21 cellular contexts compared by ENCODE assay signal in the genomic region with DNA sequence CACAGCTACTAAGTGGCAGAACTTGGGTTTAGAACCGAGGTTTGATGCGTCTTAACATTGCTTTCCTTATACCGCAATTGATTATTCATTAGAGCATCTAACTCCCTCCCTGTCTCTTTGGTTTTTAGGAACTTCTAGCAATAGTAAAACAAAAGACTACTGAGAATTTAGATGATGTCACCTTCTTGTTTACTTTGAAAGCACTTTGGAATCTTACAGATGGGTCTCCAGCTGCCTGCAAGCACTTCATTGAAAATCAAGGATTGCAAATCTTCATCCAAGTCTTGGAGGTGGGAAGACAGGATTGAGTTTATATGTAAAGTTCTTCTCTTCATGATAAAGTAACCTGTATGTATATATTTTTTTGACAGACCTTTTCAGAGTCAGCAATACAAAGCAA. TPM values are rescaled to one million over a fixed set of nuclear protein-coding genes. Genes with fewer than 3 reads are reported as not detected.
DNase-seq lines count a peak whose midpoint lies in the region; ATAC-seq, FAIRE-seq and TF ChIP-seq lines count a peak whose summit lies in the region.
"Had no signal": no experiment of that assay in that cellular context is flagged by ENCODE, and none has a peak within 500 bp of the region (broad histone marks: within the 10 kb centered on the region; RNA-seq: fewer than 3 reads in every experiment).

No MANE protein-coding gene starts in this region.

- no peaks in the 10 kb centered on the region for H3K9me2 ChIP-seq in GM23338 (ENCODE audit: insufficient read depth)
- H3K9me2 ChIP-seq: SK-N-SH had no signal

- H3F3A ChIP-seq in GM23338 (replicated peaks; ENCODE audit: low read depth): no peaks in the 10 kb centered on the region

- H2AFZ ChIP-seq in GM23338: no peak overlapping the region
- H2AFZ ChIP-seq in astrocyte (ENCODE audit: low read depth, low read length): no peak overlapping the region

- TF ChIP-seq POLR2A in thyroid gland (IDR thresholded peaks at IDR 0.05): no peak

- H3K4me3 Mint-ChIP-seq in GM23338 (no peak overlapping the region), astrocyte (ENCODE audit: unreplicated experiment) (no peak overlapping the region)
- no peak overlapping the region for H3K4me3 Mint-ChIP-seq in stimulated activated naive CD8-positive, alpha-beta T cell treated with anti-CD3 and anti-CD28 coated beads, Interleukin-15, amount 100 ng/mL, for 72 hours
- H3K4me3 Mint-ChIP-seq: CD4-positive, alpha-beta T cell had no signal

- H3K4me1 ChIP-seq in GM23338 (ENCODE audit: insufficient read depth) (peaks cover 33% of the 10 kb centered on the region), astrocyte (ENCODE audit: insufficient read depth, low read length) (no peaks in the 10 kb centered on the region), thyroid gland (peaks cover 24 to 39% of the 10 kb centered on the region in 2 donors), heart right ventricle (no peaks in the 10 kb centered on the region)

- H3K4me2 ChIP-seq in GM23338 (peak overlapping the region; percentile 24; the same call in 1 of the 2 replicates), astrocyte (ENCODE audit: low read length) (no peak overlapping the region)
- H3K4me2 ChIP-seq: SK-N-SH had no signal

- H3K27me3 Mint-ChIP-seq in GM23338 (ENCODE audit: insufficient read depth, low read depth, poor library complexity) (no peaks in the 10 kb centered on the region), astrocyte (ENCODE audit: low read depth, unreplicated experiment) (no peaks in the 10 kb centered on the region)
- H3K27me3 Mint-ChIP-seq in stimulated activated naive CD8-positive, alpha-beta T cell treated with anti-CD3 and anti-CD28 coated beads, Interleukin-15, amount 100 ng/mL, for 72 hours: no peaks in the 10 kb centered on the region
- H3K27me3 Mint-ChIP-seq: CD4-positive, alpha-beta T cell had no signal

- 88 to 91% methylated on average over 3 of the region's 3 CpGs for WGBS in thyroid gland, 2 donors
- WGBS in heart right ventricle, 2 donors: 89 to 93% methylated on average over 3 of the region's 3 CpGs

- no peaks in the 10 kb centered on the region for H3K79me2 ChIP-seq in GM23338 (replicated peaks; ENCODE audit: insufficient read depth)
- H3K79me2 ChIP-seq in astrocyte (ENCODE audit: insufficient read depth, low read length): no peaks in the 10 kb centered on the region

- intact Hi-C loops in thyroid gland (cut with DNase I) (no loop called here), heart right ventricle (cut with DNase I) (no loop called here)

- H4K20me1 ChIP-seq in GM23338 (replicated peaks; ENCODE audit: insufficient read depth) (no peaks in the 10 kb centered on the region), astrocyte (ENCODE audit: insufficient read depth, low read length) (no peaks in the 10 kb centered on the region)

- FAIRE-seq in astrocyte (lab: Jason Lieb, UNC): no peak
- FAIRE-seq: GM12892, H54 had no signal

- H3K27me3 ChIP-seq in GM23338 (ENCODE audit: insufficient read depth) (no peaks in the 10 kb centered on the region), astrocyte (ENCODE audit: insufficient read depth, low read length) (no peaks in the 10 kb centered on the region), thyroid gland (no peaks in the 10 kb centered on the region), heart right ventricle (peaks cover 0 to under 1% (median 0%) of the 10 kb centered on the region in 7 donors)

- H3K27ac ChIP-seq in GM23338 (ENCODE audit: low read depth): no peak overlapping the region
- H3K27ac ChIP-seq in astrocyte (ENCODE audit: low read depth, low read length): no peak overlapping the region
- H3K27ac ChIP-seq in thyroid gland: peak overlapping the region; percentile 29 to 82 (median 34)
- H3K27ac ChIP-seq in heart right ventricle: no peak overlapping the region
- H3K27ac ChIP-seq: HL-60 had no signal

- no peak overlapping the region for H3K9ac ChIP-seq in astrocyte (ENCODE audit: low read length)
- H3K9ac ChIP-seq: SK-N-SH had no signal

- H3K27ac Mint-ChIP-seq in GM23338: no peak overlapping the region
- H3K27ac Mint-ChIP-seq in astrocyte (ENCODE audit: unreplicated experiment): no peak overlapping the region
- no peak overlapping the region for H3K27ac Mint-ChIP-seq in stimulated activated naive CD8-positive, alpha-beta T cell treated with anti-CD3 and anti-CD28 coated beads, Interleukin-15, amount 100 ng/mL, for 72 hours
- H3K27ac Mint-ChIP-seq: CD4-positive, alpha-beta T cell had no signal

- ATAC-seq in GM23338: no peak; the same call in 2 of the 3 replicates
- no peak for ATAC-seq in HG03095 (IDR thresholded peaks at IDR 0.05; ENCODE audit: unreplicated experiment)
- ATAC-seq in heart right ventricle: no peak
- no peak for ATAC-seq in stimulated activated naive CD8-positive, alpha-beta T cell treated with anti-CD3 and anti-CD28 coated beads, Interleukin-15, amount 100 ng/mL, for 72 hours
- ATAC-seq: PC-3 had no signal

- TF ChIP-seq CTCF in GM23338 (conservative IDR thresholded peaks at IDR 0.05; ENCODE audit: low read depth in 2 of 2): no peak
- TF ChIP-seq CTCF in astrocyte (IDR thresholded peaks at IDR 0.05; ENCODE audit: insufficient read depth, low read depth, low read length): no peak
- TF ChIP-seq CTCF in fibroblast of villous mesenchyme (IDR thresholded peaks at IDR 0.05; ENCODE audit: insufficient read depth, low read depth, low read length): no peak
- no peak for TF ChIP-seq CTCF in thyroid gland (IDR thresholded peaks at IDR 0.05)
- TF ChIP-seq CTCF in heart right ventricle (IDR thresholded peaks at IDR 0.05): no peak

- no peaks in the 10 kb centered on the region for H3K36me3 ChIP-seq in GM23338 (ENCODE audit: insufficient read depth)
- H3K36me3 ChIP-seq in astrocyte (ENCODE audit: insufficient read depth, low read length): no peaks in the 10 kb centered on the region
- no peaks in the 10 kb centered on the region for H3K36me3 ChIP-seq in thyroid gland
- H3K36me3 ChIP-seq in heart right ventricle: no peaks in the 10 kb centered on the region

- H3K9me3 ChIP-seq in astrocyte (ENCODE audit: insufficient read depth, low read depth, low read length) (no peaks in the 10 kb centered on the region), thyroid gland (no peaks in the 10 kb centered on the region), heart right ventricle (no peaks in the 10 kb centered on the region)
- H3K9me3 ChIP-seq: Caco-2, SK-N-SH had no signal

- DNase-seq in GM23338 (ENCODE audit: low spot score) (peak; percentile 30), astrocyte (ENCODE audit: low read depth) (peak; percentile 8), fibroblast of villous mesenchyme (ENCODE audit: low read depth) (peak; percentile 47), thyroid gland (no peak), heart right ventricle (no peak), NCI-H226 (no peak)
- DNase-seq in stimulated activated naive CD8-positive, alpha-beta T cell treated with anti-CD3 and anti-CD28 coated beads, Interleukin-15, amount 100 ng/mL, for 72 hours: no peak
- DNase-seq: Caco-2; CD4-positive, alpha-beta T cell; NCI-H1105; NCI-H1694; NCI-H510A treated with DMSO at 0.1 percent for 48 hours; NCI-H82; PC-3; RPMI8226; SHP77 treated with DMSO at 0.1 percent for 48 hours; SK-N-SH had no signal

- peaks cover 3% of the 10 kb centered on the region; the same call in 1 of the 3 replicates for H3K36me3 Mint-ChIP-seq in GM23338 (ENCODE audit: low read depth)
- H3K36me3 Mint-ChIP-seq in astrocyte (ENCODE audit: low read depth, unreplicated experiment): peaks cover 3% of the 10 kb centered on the region

- H3K4me1 Mint-ChIP-seq in GM23338: peaks cover 2% of the 10 kb centered on the region; the same call in 2 of the 3 replicates
- peaks cover 3% of the 10 kb centered on the region for H3K4me1 Mint-ChIP-seq in astrocyte (ENCODE audit: low read depth, unreplicated experiment)
- H3K4me1 Mint-ChIP-seq in stimulated activated naive CD8-positive, alpha-beta T cell treated with anti-CD3 and anti-CD28 coated beads, Interleukin-15, amount 100 ng/mL, for 72 hours: no peaks in the 10 kb centered on the region

- no peaks in the 10 kb centered on the region for H3K9me3 Mint-ChIP-seq in GM23338
- H3K9me3 Mint-ChIP-seq in astrocyte (ENCODE audit: unreplicated experiment): peaks cover 3% of the 10 kb centered on the region
- H3K9me3 Mint-ChIP-seq in stimulated activated naive CD8-positive, alpha-beta T cell treated with anti-CD3 and anti-CD28 coated beads, Interleukin-15, amount 100 ng/mL, for 72 hours: peaks cover 0 to 6% of the 10 kb centered on the region in 2 donors
- H3K9me3 Mint-ChIP-seq: CD4-positive, alpha-beta T cell had no signal

- no peak overlapping the region for H3K4me3 ChIP-seq in GM23338
- no peak overlapping the region for H3K4me3 ChIP-seq in astrocyte (ENCODE audit: insufficient read depth, low read depth, low read length)
- H3K4me3 ChIP-seq in fibroblast of villous mesenchyme (ENCODE audit: low read depth, low read length): no peak overlapping the region
- no peak overlapping the region for H3K4me3 ChIP-seq in thyroid gland (replicated peaks in 1 of 3)
- H3K4me3 ChIP-seq in heart right ventricle: no peak overlapping the region

TF ChIP-seq in GM23338, 12 proteins besides CTCF, POLR2A, EP300 and RAD21 (continues in another document):
- no peak for TF ChIP-seq POLR2AphosphoS5 (IDR thresholded peaks at IDR 0.05; ENCODE audit: low read depth)

RNA-seq across cellular contexts. Expression of a gene that starts 35.0 kb away (rescaled TPM):
- total RNA-seq in GM23338 (2014; rRNA removed; shearing (Covaris generic)): 4.3 and 4.8 TPM in 2 replicates
- polyA plus RNA-seq in GM23338 (2016; fragmentation: Nextera tagmentation; extraction: Ambion mirVana): 0.94 and 1.3 TPM in 2 replicates
- total RNA-seq in astrocyte: 0.24 and 0.30 TPM in 2 replicates
- total RNA-seq in fibroblast of villous mesenchyme: 0.32 and 1.7 TPM in 2 replicates
- total RNA-seq in thyroid gland: 1 to 10 TPM; 4.0 to 9.3 (median 5.9) TPM
- total RNA-seq in heart right ventricle: under 1 TPM in 1 of 10 donors, not detected in 9; 0.07 TPM
- not detected for polyA plus RNA-seq in heart right ventricle

RNA-seq across cellular contexts. Expression of a gene that starts 44.0 kb away (rescaled TPM):
- total RNA-seq in GM23338 (2014; rRNA removed; shearing (Covaris generic)): 16.7 and 17.8 TPM in 2 replicates
- polyA plus RNA-seq in GM23338 (2016; fragmentation: Nextera tagmentation; extraction: Ambion mirVana): 17.0 and 20.6 TPM in 2 replicates
- 6.2 and 9.0 TPM in 2 replicates for total RNA-seq in astrocyte
- total RNA-seq in fibroblast of villous mesenchyme: 25.5 and 28.3 TPM in 2 replicates
- total RNA-seq in thyroid gland: 100 to 1,000 TPM; 153 to 217 (median 187) TPM
- 100 to 1,000 TPM in 9 of 10 donors, 10 to 100 TPM in 1; 74.6 to 148 (median 114) TPM for total RNA-seq in heart right ventricle
- 100 to 1,000 TPM in 1 of 2 donors, 10 to 100 TPM in 1; 54.0 to 247 TPM for polyA plus RNA-seq in heart right ventricle

RNA-seq across cellular contexts. Expression of a gene that starts 49.5 kb away (rescaled TPM):
- 59.8 and 66.3 TPM in 2 replicates for total RNA-seq in GM23338 (2014; rRNA removed; shearing (Covaris generic))
- polyA plus RNA-seq in GM23338 (2016; fragmentation: Nextera tagmentation; extraction: Ambion mirVana) (95.3 and 116 TPM in 2 replicates), heart right ventricle (100 to 1,000 TPM in 1 of 2 donors, 10 to 100 TPM in 1; 82.3 to 120 TPM)
- total RNA-seq in astrocyte (89.8 and 93.2 TPM in 2 replicates), fibroblast of villous mesenchyme (113 and 170 TPM in 2 replicates), thyroid gland (100 to 1,000 TPM; 114 to 181 (median 164) TPM), heart right ventricle (100 to 1,000 TPM; 117 to 149 (median 133) TPM)

Comparison
In these comparisons a context has a peak if more than half of its experiments do, and no peak if none do; other contexts are left out.
1. DNase-seq: peak in GM23338 (single experiment), astrocyte (single experiment) and fibroblast of villous mesenchyme (single experiment); none in thyroid gland (0 of 2), heart right ventricle (0 of 2), NCI-H226 (single experiment) and stimulated activated naive CD8-positive, alpha-beta T cell treated with anti-CD3 and anti-CD28 coated beads, Interleukin-15, amount 100 ng/mL, for 72 hours (0 of 2).
2. H3K27ac ChIP-seq: peak in thyroid gland (3 of 3); none in GM23338 (single experiment), astrocyte (single experiment) and heart right ventricle (0 of 10).